ENCODE assay signal across 9 cellular contexts in the genomic region with DNA sequence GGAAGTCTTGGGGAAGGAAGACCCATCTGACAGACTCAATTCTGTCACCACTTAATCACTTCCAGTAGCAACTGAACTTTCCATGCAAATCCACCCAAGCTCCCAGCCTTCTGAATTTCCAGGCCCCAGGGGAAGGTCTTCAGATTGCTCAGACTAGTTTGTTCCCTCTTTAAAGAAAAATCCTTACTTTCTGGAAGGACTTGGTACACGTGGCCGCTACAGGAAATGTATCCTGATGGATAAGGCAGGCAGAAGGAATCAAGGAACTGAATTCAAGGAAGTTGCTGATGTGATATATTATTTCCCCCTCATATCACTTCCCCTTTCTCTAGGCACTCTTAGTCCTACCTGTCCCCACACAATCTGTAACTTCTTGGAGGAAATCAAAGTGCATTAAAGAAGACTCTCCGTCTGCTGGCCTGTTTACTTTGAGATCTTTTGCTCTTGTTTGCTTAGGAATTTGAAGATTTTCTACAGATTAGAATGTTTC. TPM values are rescaled to one million over a fixed set of nuclear protein-coding genes. Genes with fewer than 3 reads are reported as not detected.
A peak's percentile ranks its signal among the peaks of the same experiment; 100 is the strongest.
DNase-seq lines count a peak whose midpoint lies in the region; ATAC-seq lines count a peak whose summit lies in the region.
"Had no signal": no experiment of that assay in that cellular context is flagged by ENCODE, and none has a peak within 500 bp of the region (broad histone marks: within the 10 kb centered on the region; RNA-seq: fewer than 3 reads in every experiment).

No MANE protein-coding gene starts in this region.

- H3K27ac Mint-ChIP-seq in dendritic cell treated with granulocyte-macrophage colony-stimulating factor and Interleukin-4, amounts not matched to agents 40 ng/mL and 50 ng/mL, for 4 days, result peak overlapping the region; percentile 100

- H3K27me3 ChIP-seq in mucosa of rectum (ENCODE audit: control insufficient read depth in 2 of 2, insufficient read depth in 2 of 2, low read length in 2 of 2), result no peaks in the 10 kb centered on the region

- ATAC-seq in Right ventricle myocardium inferior (peak; percentile 11), GM18861 (IDR thresholded peaks at IDR 0.05; ENCODE audit: unreplicated experiment) (no peak)

- no peaks in the 10 kb centered on the region for H3K27me3 Mint-ChIP-seq in dendritic cell treated with granulocyte-macrophage colony-stimulating factor and Interleukin-4, amounts not matched to agents 40 ng/mL and 50 ng/mL, for 4 days

- H3K4me3 ChIP-seq in mucosa of rectum (ENCODE audit: low read length in 2 of 2), result no peak overlapping the region

- peaks cover 31 to 33% of the 10 kb centered on the region in 2 donors for H3K36me3 ChIP-seq in mucosa of rectum (ENCODE audit: control insufficient read depth in 2 of 2, insufficient read depth in 2 of 2, low read length in 2 of 2)

- no peaks in the 10 kb centered on the region for H3K9me3 ChIP-seq in mucosa of rectum (ENCODE audit: control insufficient read depth in 2 of 2, low read length in 2 of 2)

- H3K9ac ChIP-seq in mucosa of rectum (ENCODE audit: low read depth in 1 of 2, low read length in 2 of 2), result peak overlapping the region in 1 of 2 donors; percentile 18

- peaks cover 61% of the 10 kb centered on the region for H3K4me1 Mint-ChIP-seq in dendritic cell treated with granulocyte-macrophage colony-stimulating factor and Interleukin-4, amounts not matched to agents 40 ng/mL and 50 ng/mL, for 4 days (ENCODE audit: low read depth)

- H3K27ac ChIP-seq in mucosa of rectum (ENCODE audit: low read depth in 2 of 2, low read length in 2 of 2), result peak overlapping the region; percentile 62 to 84

- intact Hi-C loops in Right ventricle myocardium inferior (cut with DNase I), result no loop called here
- intact Hi-C loops in cardiac septum (cut with DNase I), result no loop called here
- intact Hi-C loops in dendritic cell treated with granulocyte-macrophage colony-stimulating factor and Interleukin-4, amounts not matched to agents 40 ng/mL and 50 ng/mL, for 4 days (cut with micrococcal nuclease), result loop anchor here (2.0 kb wide), 1 partner anchor 65 kb away; no protein-coding TSS in a partner anchor

- H3K36me3 Mint-ChIP-seq in dendritic cell treated with granulocyte-macrophage colony-stimulating factor and Interleukin-4, amounts not matched to agents 40 ng/mL and 50 ng/mL, for 4 days (ENCODE audit: low read depth), result peaks cover 47% of the 10 kb centered on the region

- no peak overlapping the region for H3K4me3 Mint-ChIP-seq in dendritic cell treated with granulocyte-macrophage colony-stimulating factor and Interleukin-4, amounts not matched to agents 40 ng/mL and 50 ng/mL, for 4 days

- no peaks in the 10 kb centered on the region for H3K9me3 Mint-ChIP-seq in dendritic cell treated with granulocyte-macrophage colony-stimulating factor and Interleukin-4, amounts not matched to agents 40 ng/mL and 50 ng/mL, for 4 days

- DNase-seq in Right ventricle myocardium inferior (ENCODE audit: missing footprints) (no peak), cardiac septum (ENCODE audit: low spot score) (no peak), NCI-H1930 (lab: John Stamatoyannopoulos, UW) (no peak), NCI-H446 treated with DMSO at 0.1 percent for 48 hours (lab: John Stamatoyannopoulos, UW) (no peak)
- no peak for DNase-seq in stimulated activated CD8-positive, alpha-beta memory T cell treated with anti-CD3 and anti-CD28 coated beads, Interleukin-4, amount 100 ng/mL, for 48 hours
- DNase-seq: DMS 273 treated with DMSO at 0.1 percent for 48 hours had no signal

- H3K4me1 ChIP-seq in mucosa of rectum (ENCODE audit: control insufficient read depth in 2 of 2, insufficient read depth in 2 of 2, low read length in 2 of 2), result peaks cover 24 to 32% of the 10 kb centered on the region in 2 donors

RNA-seq across cellular contexts. Expression of gene NFKBIA, which starts 6.4 kb away (rescaled TPM):
- total RNA-seq in Right ventricle myocardium inferior (83.0 TPM), cardiac septum (42.7 TPM)
